17 cellular contexts compared by ENCODE assay signal in the genomic region with DNA sequence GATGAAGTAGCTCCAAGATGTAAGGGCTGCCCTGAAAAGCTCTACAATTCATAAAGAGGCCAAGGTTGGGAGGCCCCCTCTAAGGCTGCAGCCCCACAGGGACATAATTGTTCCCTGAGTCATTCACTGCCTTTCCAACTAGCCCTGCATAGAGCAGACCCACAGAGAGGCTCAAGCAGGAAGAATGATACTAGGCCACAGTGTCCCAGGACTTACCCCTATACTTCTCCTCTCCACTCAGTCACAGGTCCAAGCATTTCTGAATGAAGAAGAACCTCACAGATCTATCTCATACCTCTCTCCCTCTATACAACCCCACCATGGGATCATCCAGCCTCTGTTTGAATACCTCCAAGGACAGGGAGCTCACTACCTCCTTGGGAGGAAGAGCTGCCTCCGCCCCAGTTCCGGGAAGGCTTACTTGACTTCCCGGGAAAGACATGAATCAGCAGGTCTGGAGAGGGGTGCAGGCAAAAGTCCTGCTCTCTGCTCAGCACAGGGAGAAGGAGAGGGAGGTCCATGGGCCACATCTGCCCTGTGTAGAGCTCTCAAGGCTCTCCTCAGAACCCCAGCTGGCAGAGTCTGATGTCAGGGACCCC. TPM values are rescaled to one million over a fixed set of nuclear protein-coding genes. Genes with fewer than 3 reads are reported as not detected.
DNase-seq lines count a peak whose midpoint lies in the region; ATAC-seq and TF ChIP-seq lines count a peak whose summit lies in the region.
"Had no signal": no experiment of that assay in that cellular context is flagged by ENCODE, and none has a peak within 500 bp of the region (broad histone marks: within the 10 kb centered on the region; RNA-seq: fewer than 3 reads in every experiment).

No MANE protein-coding gene starts in this region.

- H3K4me1 Mint-ChIP-seq in CD8-positive, alpha-beta memory T cell, result peaks cover 0 to 3% (median 1%) of the 10 kb centered on the region in 3 donors
- peaks cover 39% of the 10 kb centered on the region for H3K4me1 Mint-ChIP-seq in chondrocyte (ENCODE audit: low read depth)
- H3K4me1 Mint-ChIP-seq: stimulated activated naive B cell treated with anti-CD40 and anti-IgM and Interleukin-4, amounts not matched to agents 10 μg/mL and 1 μg/mL and 100 μg/mL, for 72 hours had no signal

- POLR2A ChIA-PET in CD8-positive, alpha-beta memory T cell (lab: Charles Lee), result no interaction called here

- H3K9me3 Mint-ChIP-seq in CD8-positive, alpha-beta memory T cell, result no peaks in the 10 kb centered on the region
- H3K9me3 Mint-ChIP-seq in chondrocyte (ENCODE audit: low read depth), result no peaks in the 10 kb centered on the region
- H3K9me3 Mint-ChIP-seq: activated CD4-positive, alpha-beta memory T cell treated with anti-CD3 and anti-CD28 coated beads for 36 hours; stimulated activated naive B cell treated with anti-CD40 and anti-IgM and Interleukin-4, amounts not matched to agents 10 μg/mL and 1 μg/mL and 100 μg/mL, for 72 hours had no signal

- peaks cover 8 to 15% of the 10 kb centered on the region in 2 donors for H3K27me3 Mint-ChIP-seq in CD8-positive, alpha-beta memory T cell
- no peaks in the 10 kb centered on the region for H3K27me3 Mint-ChIP-seq in chondrocyte (ENCODE audit: low read depth)

- H3K4me1 ChIP-seq in CD8-positive, alpha-beta memory T cell (ENCODE audit: insufficient read depth, low read length), result no peaks in the 10 kb centered on the region
- H3K4me1 ChIP-seq in mesodermal cell (ENCODE audit: control insufficient read depth, insufficient read depth, low read length, poor library complexity, severe bottlenecking), result peaks cover 15% of the 10 kb centered on the region
- H3K4me1 ChIP-seq: parathyroid adenoma had no signal

- no peak overlapping the region for H3K27ac Mint-ChIP-seq in CD8-positive, alpha-beta memory T cell
- H3K27ac Mint-ChIP-seq in chondrocyte (ENCODE audit: unreplicated experiment), result peak overlapping the region; percentile 78
- H3K27ac Mint-ChIP-seq: activated CD4-positive, alpha-beta memory T cell treated with anti-CD3 and anti-CD28 coated beads for 36 hours; stimulated activated naive B cell treated with anti-CD40 and anti-IgM and Interleukin-4, amounts not matched to agents 10 μg/mL and 1 μg/mL and 100 μg/mL, for 72 hours had no signal

- no peaks in the 10 kb centered on the region for H3K36me3 Mint-ChIP-seq in CD8-positive, alpha-beta memory T cell
- H3K36me3 Mint-ChIP-seq in chondrocyte (ENCODE audit: low read depth), result no peaks in the 10 kb centered on the region
- H3K36me3 Mint-ChIP-seq: activated CD4-positive, alpha-beta memory T cell treated with anti-CD3 and anti-CD28 coated beads for 36 hours; stimulated activated naive B cell treated with anti-CD40 and anti-IgM and Interleukin-4, amounts not matched to agents 10 μg/mL and 1 μg/mL and 100 μg/mL, for 72 hours had no signal

- no peak overlapping the region for H3K4me3 ChIP-seq in CD8-positive, alpha-beta memory T cell (ENCODE audit: low read length)
- no peak overlapping the region for H3K4me3 ChIP-seq in mesodermal cell (ENCODE audit: extremely low read depth, insufficient read depth, low read length, poor library complexity, severe bottlenecking)
- H3K4me3 ChIP-seq: BLaER1 treated with 17β-estradiol and CSF1 and Interleukin-3, amounts not matched to agents 10 nM and 100 nM had no signal

- no peak for ATAC-seq in HG03095 (IDR thresholded peaks at IDR 0.05; ENCODE audit: unreplicated experiment)
- ATAC-seq in GM19452 (IDR thresholded peaks at IDR 0.05; ENCODE audit: unreplicated experiment), result no peak
- ATAC-seq in HG03139 (IDR thresholded peaks at IDR 0.05; ENCODE audit: unreplicated experiment), result no peak
- ATAC-seq: stimulated activated naive B cell treated with anti-CD40 and anti-IgM and Interleukin-4, amounts not matched to agents 10 μg/mL and 1 μg/mL and 100 μg/mL, for 72 hours had no signal

- H3K36me3 ChIP-seq in CD8-positive, alpha-beta memory T cell (ENCODE audit: insufficient read depth, low read length), result no peaks in the 10 kb centered on the region
- H3K36me3 ChIP-seq in mesodermal cell (ENCODE audit: control insufficient read depth, insufficient read depth, low read length), result no peaks in the 10 kb centered on the region
- H3K36me3 ChIP-seq: BLaER1 treated with 17β-estradiol and CSF1 and Interleukin-3, amounts not matched to agents 10 nM and 100 nM had no signal

- H3K9me3 ChIP-seq in CD8-positive, alpha-beta memory T cell (ENCODE audit: low read length), result no peaks in the 10 kb centered on the region
- no peaks in the 10 kb centered on the region for H3K9me3 ChIP-seq in mesodermal cell (ENCODE audit: control insufficient read depth, low read length)

- TF ChIP-seq CTCF in chondrocyte (IDR thresholded peaks at IDR 0.05), result no peak

- H3K4me3 Mint-ChIP-seq in CD8-positive, alpha-beta memory T cell, result no peak overlapping the region
- H3K4me3 Mint-ChIP-seq in chondrocyte (ENCODE audit: unreplicated experiment), result no peak overlapping the region
- H3K4me3 Mint-ChIP-seq: activated CD4-positive, alpha-beta memory T cell treated with anti-CD3 and anti-CD28 coated beads for 36 hours; stimulated activated naive B cell treated with anti-CD40 and anti-IgM and Interleukin-4, amounts not matched to agents 10 μg/mL and 1 μg/mL and 100 μg/mL, for 72 hours had no signal

- CTCF ChIA-PET in CD8-positive, alpha-beta memory T cell (lab: Charles Lee), result no interaction called here

- DNase-seq in CD8-positive, alpha-beta memory T cell, result no peak
- peak; percentile 28 for DNase-seq in OCI-M1 (lab: John Stamatoyannopoulos, UW)
- no peak for DNase-seq in chondrocyte (ENCODE audit: low spot score)
- no peak for DNase-seq in stimulated activated CD4-positive, alpha-beta T cell treated with anti-CD3 and anti-CD28 coated beads, Interleukin-15, amount 100 ng/mL, for 24 hours
- DNase-seq: activated CD4-positive, alpha-beta memory T cell treated with anti-CD3 and anti-CD28 coated beads for 36 hours; activated naive CD4-positive, alpha-beta T cell; cortex of kidney; stimulated activated CD4-positive, alpha-beta T cell treated with anti-CD3 and anti-CD28 coated beads, Interleukin-2, amount 100 ng/mL, for 48 hours; stimulated activated naive B cell treated with anti-CD40 and anti-IgM and Interleukin-4, amounts not matched to agents 10 μg/mL and 1 μg/mL and 100 μg/mL, for 72 hours; T-helper 9 cell had no signal

- WGBS in mesodermal cell (ENCODE audit: insufficient coverage in 2 of 2), 2 experiments, result 92 to 95% methylated on average over 3 of the region's 3 CpGs

- peak overlapping the region; percentile 38 for H3K27ac ChIP-seq in CD8-positive, alpha-beta memory T cell (ENCODE audit: low read depth, low read length)
- peak overlapping the region; percentile 72 for H3K27ac ChIP-seq in mesodermal cell (ENCODE audit: low read depth, low read length, severe bottlenecking)
- H3K27ac ChIP-seq: BLaER1 treated with 17β-estradiol and CSF1 and Interleukin-3, amounts not matched to agents 10 nM and 100 nM; parathyroid adenoma had no signal

- H3K27me3 ChIP-seq in CD8-positive, alpha-beta memory T cell (ENCODE audit: insufficient read depth, low read length, poor library complexity, severe bottlenecking), result no peaks in the 10 kb centered on the region
- H3K27me3 ChIP-seq: BLaER1 treated with 17β-estradiol and CSF1 and Interleukin-3, amounts not matched to agents 10 nM and 100 nM had no signal

RNA-seq across cellular contexts. Expression of a gene that starts 6.9 kb away (rescaled TPM):
- total RNA-seq in CD8-positive, alpha-beta memory T cell, result 10 to 100 TPM; 60.2 to 62.9 TPM
- polyA plus RNA-seq in CD8-positive, alpha-beta memory T cell, result 82.5 TPM
- 35.1 to 52.8 TPM (median 39.9 TPM) in 3 replicates for total RNA-seq in chondrocyte
- 50.5 TPM for polyA plus RNA-seq in mesodermal cell (2013, experiment 1 of 2)
- 52.4 TPM for polyA plus RNA-seq in mesodermal cell (2013, experiment 2 of 2)

RNA-seq across cellular contexts. Expression of a gene that starts 33.9 kb away (rescaled TPM):
- total RNA-seq in CD8-positive, alpha-beta memory T cell, result not detected
- not detected for polyA plus RNA-seq in CD8-positive, alpha-beta memory T cell
- total RNA-seq in chondrocyte, result not detected in 3 replicates
- 232 TPM for polyA plus RNA-seq in mesodermal cell (2013, experiment 1 of 2)
- polyA plus RNA-seq in mesodermal cell (2013, experiment 2 of 2), result 195 TPM
- total RNA-seq: activated CD4-positive, alpha-beta memory T cell treated with anti-CD3 and anti-CD28 coated beads for 36 hours; liver had no signal
- polyA plus RNA-seq: liver had no signal

RNA-seq across cellular contexts. Expression of a gene that starts 41.9 kb away (rescaled TPM):
- total RNA-seq in CD8-positive, alpha-beta memory T cell, result 10 to 100 TPM; 32.6 to 35.3 TPM
- 12.3 TPM for polyA plus RNA-seq in CD8-positive, alpha-beta memory T cell
- 0.26 to 0.27 TPM in 2 of 3 replicates, not detected in the other for total RNA-seq in chondrocyte
- 2.0 TPM for polyA plus RNA-seq in mesodermal cell (2013, experiment 1 of 2)
- polyA plus RNA-seq in mesodermal cell (2013, experiment 2 of 2), result 2.0 TPM

Comparison
In these comparisons a context has a peak if more than half of its experiments do, and no peak if none do; other contexts are left out.
1. RNA of a gene that starts 41.9 kb away (total RNA-seq): 32.6 to 35.3 TPM in CD8-positive, alpha-beta memory T cell; 0.26 to 0.27 TPM in chondrocyte; every median in the first group is over 10 times any median in the second.